ENCODE assay signal across 28 cellular contexts in genomic region chr7:83925860-83926259, GRCh38.
A peak's percentile ranks its signal among the peaks of the same experiment; 100 is the strongest.
DNase-seq lines count a peak whose midpoint lies in the region; ATAC-seq, FAIRE-seq and TF ChIP-seq lines count a peak whose summit lies in the region.
"Had no signal": no experiment of that assay in that cellular context is flagged by ENCODE, and none has a peak within 500 bp of the region (broad histone marks: within the 10 kb centered on the region; RNA-seq: fewer than 3 reads in every experiment).

No MANE protein-coding gene starts in this region.

- no peak for TF ChIP-seq CTCF in GM12878 (IDR thresholded peaks at IDR 0.05 in 2 of 3, conservative IDR thresholded peaks at IDR 0.05 in 1 of 3; ENCODE audit: control insufficient read depth in 2 of 3, extremely low read depth in 1 of 3, insufficient read depth in 1 of 3, low read depth in 3 of 3, low read length in 3 of 3)
- no peak for TF ChIP-seq CTCF in Calu3 (IDR thresholded peaks at IDR 0.05; ENCODE audit: unreplicated experiment)
- TF ChIP-seq CTCF in spleen (IDR thresholded peaks at IDR 0.05 in 8 of 11, conservative IDR thresholded peaks at IDR 0.05 in 3 of 11) = no peak

- no peak overlapping the region for H3K4me3 Mint-ChIP-seq in Calu3 (ENCODE audit: low read depth, unreplicated experiment)
- H3K4me3 Mint-ChIP-seq: activated naive CD8-positive, alpha-beta T cell treated with anti-CD3 and anti-CD28 coated beads, Interleukin-2, amount 10 ng/mL, durations not matched to agents 7 days and 5 days; activated T-cell treated with anti-CD3 and anti-CD28 coated beads, Interleukin-2, amount 50 U/mL, for 24 hours; GM23338; stimulated activated naive B cell treated with anti-CD40 and anti-IgM and Interleukin-4, amounts not matched to agents 10 μg/mL and 1 μg/mL and 100 μg/mL, for 72 hours had no signal

- RAD21 ChIA-PET in GM12878 (lab: Charles Lee; ENCODE audit: unreplicated experiment) = no interaction called here

- H4K20me1 ChIP-seq in GM12878 (ENCODE audit: control insufficient read depth, insufficient read depth) = no peaks in the 10 kb centered on the region

- peak; percentile 47 for ATAC-seq in GM18502 (IDR thresholded peaks at IDR 0.05; ENCODE audit: poor library complexity, unreplicated experiment)
- peak; percentile 57 for ATAC-seq in GM19351 (IDR thresholded peaks at IDR 0.05; ENCODE audit: unreplicated experiment)
- peak; percentile 75 for ATAC-seq in HG03066 (IDR thresholded peaks at IDR 0.05; ENCODE audit: low read depth, unreplicated experiment)
- ATAC-seq in GM12878 = peak; percentile 74
- ATAC-seq: GM23338; SK-N-SH treated with all-trans-retinoic acid at 6 μM for 48 hours; stimulated activated naive B cell treated with anti-CD40 and anti-IgM and Interleukin-4, amounts not matched to agents 10 μg/mL and 1 μg/mL and 100 μg/mL, for 72 hours; upper lobe of right lung had no signal

- BruUV-seq in GM12878 (replicated peaks; lab: Mats Ljungman, UMichigan) (no TSS peak), Calu3 (replicated peaks; lab: Mats Ljungman, UMichigan) (no TSS peak)

- H3K4me3 ChIP-seq in GM12878 = no peak overlapping the region
- no peak overlapping the region for H3K4me3 ChIP-seq in spleen
- H3K4me3 ChIP-seq: GM23338, left ventricle myocardium inferior, sigmoid colon, suprapubic skin, upper lobe of right lung had no signal

- no peak overlapping the region for H3K9ac ChIP-seq in GM12878 (ENCODE audit: control insufficient read depth, insufficient read depth, low read length)

- H3K79me2 ChIP-seq in GM12878 (ENCODE audit: control insufficient read depth, insufficient read depth, low read length) = no peaks in the 10 kb centered on the region

- no peak for TF ChIP-seq POLR2A in GM12878 (IDR thresholded peaks at IDR 0.05; ENCODE audit: low read depth, low read length)
- TF ChIP-seq POLR2A in GM12891 (IDR thresholded peaks at IDR 0.05; ENCODE audit: low read depth, low read length) = no peak
- TF ChIP-seq POLR2A in spleen (IDR thresholded peaks at IDR 0.05) = no peak

- H3K4me1 ChIP-seq in GM12878 (ENCODE audit: control insufficient read depth, insufficient read depth, low read length) (no peaks in the 10 kb centered on the region), spleen (no peaks in the 10 kb centered on the region)
- H3K4me1 ChIP-seq: left ventricle myocardium inferior, sigmoid colon, suprapubic skin, upper lobe of right lung had no signal

- no peak overlapping the region for H3K4me2 ChIP-seq in GM12878 (ENCODE audit: control insufficient read depth, insufficient read depth)
- H3K4me2 ChIP-seq: GM23338 had no signal

- CTCF ChIA-PET in GM12878 (lab: Yijun Ruan, JAX) (interaction anchor here (1.2 to 1.8 kb wide), 2 partner anchors 10 kb away, joined by 10 to 11 read pairs; no protein-coding TSS in a partner anchor), Calu3 (lab: Charles Lee) (no interaction called here)

- no peaks in the 10 kb centered on the region for H3K9me3 Mint-ChIP-seq in Calu3 (ENCODE audit: low read depth, unreplicated experiment)
- H3K9me3 Mint-ChIP-seq: activated naive CD8-positive, alpha-beta T cell treated with anti-CD3 and anti-CD28 coated beads, Interleukin-2, amount 10 ng/mL, durations not matched to agents 7 days and 5 days; activated T-cell treated with anti-CD3 and anti-CD28 coated beads, Interleukin-2, amount 50 U/mL, for 24 hours; GM23338; stimulated activated naive B cell treated with anti-CD40 and anti-IgM and Interleukin-4, amounts not matched to agents 10 μg/mL and 1 μg/mL and 100 μg/mL, for 72 hours had no signal

- peak; percentile 41 for FAIRE-seq in GM12878 (lab: Jason Lieb, UNC)
- FAIRE-seq in GM12891 (lab: Jason Lieb, UNC) = no peak
- FAIRE-seq: endothelial cell of umbilical vein, HTR-8/SVneo had no signal

- H3K36me3 ChIP-seq in GM12878 (ENCODE audit: control insufficient read depth in 2 of 2, insufficient read depth in 2 of 2, low read length in 1 of 2) (no peaks in the 10 kb centered on the region), spleen (no peaks in the 10 kb centered on the region)
- H3K36me3 ChIP-seq: left ventricle myocardium inferior, sigmoid colon, suprapubic skin, upper lobe of right lung had no signal

- no peaks in the 10 kb centered on the region for H3K27me3 Mint-ChIP-seq in Calu3 (ENCODE audit: unreplicated experiment)
- H3K27me3 Mint-ChIP-seq: activated naive CD8-positive, alpha-beta T cell treated with anti-CD3 and anti-CD28 coated beads, Interleukin-2, amount 10 ng/mL, durations not matched to agents 7 days and 5 days; activated T-cell treated with anti-CD3 and anti-CD28 coated beads, Interleukin-2, amount 50 U/mL, for 24 hours; stimulated activated naive B cell treated with anti-CD40 and anti-IgM and Interleukin-4, amounts not matched to agents 10 μg/mL and 1 μg/mL and 100 μg/mL, for 72 hours had no signal

- H3K27ac Mint-ChIP-seq in Calu3 (ENCODE audit: unreplicated experiment) = no peak overlapping the region
- H3K27ac Mint-ChIP-seq: activated naive CD8-positive, alpha-beta T cell treated with anti-CD3 and anti-CD28 coated beads, Interleukin-2, amount 10 ng/mL, durations not matched to agents 7 days and 5 days; activated T-cell treated with anti-CD3 and anti-CD28 coated beads, Interleukin-2, amount 50 U/mL, for 24 hours; GM23338; stimulated activated naive B cell treated with anti-CD40 and anti-IgM and Interleukin-4, amounts not matched to agents 10 μg/mL and 1 μg/mL and 100 μg/mL, for 72 hours had no signal

- SMC1A ChIA-PET in GM12878 (lab: Charles Lee; ENCODE audit: uncharacterized antibody, unreplicated experiment) = interaction anchor here (1.5 kb wide), 1 partner anchor 11 kb away, joined by 8 read pairs; no protein-coding TSS in a partner anchor

- peaks cover 1% of the 10 kb centered on the region for H3K4me1 Mint-ChIP-seq in Calu3 (ENCODE audit: low read depth, unreplicated experiment)
- H3K4me1 Mint-ChIP-seq: activated naive CD8-positive, alpha-beta T cell treated with anti-CD3 and anti-CD28 coated beads, Interleukin-2, amount 10 ng/mL, durations not matched to agents 7 days and 5 days; stimulated activated naive B cell treated with anti-CD40 and anti-IgM and Interleukin-4, amounts not matched to agents 10 μg/mL and 1 μg/mL and 100 μg/mL, for 72 hours had no signal

- DNase-seq in GM12878 (ENCODE audit: low read depth, low spot score) (no peak), Calu3 (no peak), GM12891 (ENCODE audit: insufficient read length, low spot score) (no peak), spleen (no peak)
- DNase-seq in stimulated activated CD8-positive, alpha-beta memory T cell treated with anti-CD3 and anti-CD28 coated beads, Interleukin-4, amount 100 ng/mL, for 48 hours = no peak
- DNase-seq: activated CD4-positive, alpha-beta T cell treated with anti-CD3 and anti-CD28 coated beads for 4 hours; activated gamma-delta T cell; activated naive CD8-positive, alpha-beta T cell treated with anti-CD3 and anti-CD28 coated beads, Interleukin-2, amount 10 ng/mL, durations not matched to agents 7 days and 5 days; activated T-cell treated with anti-CD3 and anti-CD28 coated beads, Interleukin-2, amount 50 U/mL, for 24 hours; cerebellar nuclear complex; DMS79 treated with DMSO at 0.1 percent for 48 hours; left ventricle myocardium inferior; MV-4-11; NCI-H1436 treated with DMSO at 0.1 percent for 48 hours; posterior cingulate gyrus; sigmoid colon; stimulated activated CD4-positive, alpha-beta T cell treated with anti-CD3 and anti-CD28 coated beads, Interleukin-4, amount 100 ng/mL, for 4 hours; stimulated activated naive B cell treated with anti-CD40 and anti-IgM and Interleukin-4, amounts not matched to agents 10 μg/mL and 1 μg/mL and 100 μg/mL, for 72 hours; upper lobe of right lung had no signal

- H3K27me3 ChIP-seq in GM12878 (replicated peaks in 1 of 2; ENCODE audit: control insufficient read depth in 2 of 2, insufficient read depth in 2 of 2, low read length in 1 of 2) (no peaks in the 10 kb centered on the region), spleen (replicated peaks in 1 of 7) (no peaks in the 10 kb centered on the region)
- H3K27me3 ChIP-seq: sigmoid colon, suprapubic skin, upper lobe of right lung had no signal

- WGBS in GM12878 (ENCODE audit: insufficient coverage, insufficient replicate concordance, low lambda C conversion rate, missing lambda C conversion rate) = 0% methylated on average over 1 of the region's 1 CpG
- WGBS in spleen, 5 donors = 38 to 98% (median 57%) methylated on average over 1 of the region's 1 CpG

- H3K27ac ChIP-seq in GM12878 (ENCODE audit: control insufficient read depth, insufficient read depth) (no peak overlapping the region), spleen (no peak overlapping the region)
- H3K27ac ChIP-seq: left ventricle myocardium inferior, sigmoid colon, suprapubic skin, upper lobe of right lung, VCaP had no signal

- no peak overlapping the region for H2AFZ ChIP-seq in GM12878 (ENCODE audit: control insufficient read depth, low read depth, low read length)
- H2AFZ ChIP-seq: GM23338 had no signal

- intact Hi-C loops in GM12878 (cut with micrococcal nuclease; ENCODE audit: unreplicated experiment) (no loop called here), Calu3 (cut with micrococcal nuclease; ENCODE audit: unreplicated experiment) (no loop called here), spleen (cut with DNase I; ENCODE audit: low total_unique reads) (no loop called here)

- POLR2A ChIA-PET in GM12878 (lab: Charles Lee) = interaction anchor here (1.1 kb wide), 1 partner anchor 90 kb away, joined by 3 read pairs; no protein-coding TSS in a partner anchor

- H3K36me3 Mint-ChIP-seq in Calu3 (ENCODE audit: insufficient read depth, unreplicated experiment) = no peaks in the 10 kb centered on the region
- H3K36me3 Mint-ChIP-seq: activated naive CD8-positive, alpha-beta T cell treated with anti-CD3 and anti-CD28 coated beads, Interleukin-2, amount 10 ng/mL, durations not matched to agents 7 days and 5 days; stimulated activated naive B cell treated with anti-CD40 and anti-IgM and Interleukin-4, amounts not matched to agents 10 μg/mL and 1 μg/mL and 100 μg/mL, for 72 hours had no signal

- in situ Hi-C loops in GM12878 (cut with MboI) = no loop called here

- TF ChIP-seq RAD21 in GM12878 (IDR thresholded peaks at IDR 0.05; ENCODE audit: insufficient read depth, low read depth, low read length) = no peak

- H3K9me3 ChIP-seq in GM12878 (replicated peaks; ENCODE audit: control insufficient read depth, insufficient read depth, low read length) (no peaks in the 10 kb centered on the region), spleen (no peaks in the 10 kb centered on the region)
- H3K9me3 ChIP-seq: left ventricle myocardium inferior, sigmoid colon, suprapubic skin, upper lobe of right lung had no signal

- TF ChIP-seq EP300 in GM12878 (IDR thresholded peaks at IDR 0.05; ENCODE audit: borderline replicate concordance in 1 of 2, control insufficient read depth in 1 of 2, low read depth in 2 of 2, low read length in 2 of 2) = no peak; a peak in 1 of 4 replicates

TF ChIP-seq in GM12878, 131 proteins besides CTCF, POLR2A, EP300 and RAD21 (continues in another document):
- TF ChIP-seq FOXM1 (IDR thresholded peaks at IDR 0.05; ENCODE audit: low read depth, low read length) = peak; percentile 72; the same call in 1 of the 2 replicates

TF ChIP-seq in GM12891, 5 proteins besides CTCF, POLR2A, EP300 and RAD21 (continues in another document):
- TF ChIP-seq POLR2AphosphoS5 (IDR thresholded peaks at IDR 0.05; ENCODE audit: low read depth, low read length) = no peak
- no peak for TF ChIP-seq POU2F2 (IDR thresholded peaks at IDR 0.05; ENCODE audit: low read depth, low read length)
- no peak for TF ChIP-seq SPI1 (IDR thresholded peaks at IDR 0.05; ENCODE audit: low read depth, low read length)
- no peak for TF ChIP-seq TAF1 (IDR thresholded peaks at IDR 0.05; ENCODE audit: low read depth, low read length)
